18 cellular contexts compared by ENCODE assay signal in genomic region chr1:94462606-94463005, GRCh38. TPM values are rescaled to one million over a fixed set of nuclear protein-coding genes. Genes with fewer than 3 reads are reported as not detected.
A peak's percentile ranks its signal among the peaks of the same experiment; 100 is the strongest.
DNase-seq lines count a peak whose midpoint lies in the region; ATAC-seq and TF ChIP-seq lines count a peak whose summit lies in the region.
"Had no signal": no experiment of that assay in that cellular context is flagged by ENCODE, and none has a peak within 500 bp of the region (broad histone marks: within the 10 kb centered on the region; RNA-seq: fewer than 3 reads in every experiment).

No MANE protein-coding gene starts in this region.

- no peak for DNase-seq in T-helper 2 cell treated with Interferon-gamma antibody and Interleukin-4, amounts not matched to agents 5 μg/mL and 100 μg/mL, for 36 hours (ENCODE audit: low spot score)
- DNase-seq in T-helper 2 cell, result no peak
- peak; percentile 37 for DNase-seq in colonic mucosa
- DNase-seq in stomach, result no peak
- DNase-seq in ureter (ENCODE audit: low spot score), result no peak
- no peak for DNase-seq in cerebellar nuclear complex (lab: John Stamatoyannopoulos, UW)
- DNase-seq: CD8-positive, alpha-beta memory T cell; NCI-H1092; NCI-H146; NCI-H2081; NCI-H748 treated with DMSO at 0.1 percent for 48 hours had no signal

- H3K4me1 Mint-ChIP-seq in T-helper 2 cell treated with Interferon-gamma antibody and Interleukin-4, amounts not matched to agents 5 μg/mL and 100 μg/mL, for 36 hours (ENCODE audit: low read depth), result peaks cover 2% of the 10 kb centered on the region

- H3K4me1 ChIP-seq in colonic mucosa (no peaks in the 10 kb centered on the region), mucosa of rectum (ENCODE audit: control insufficient read depth in 2 of 2, insufficient read depth in 2 of 2, low read length in 2 of 2) (peaks cover 12 to 19% of the 10 kb centered on the region in 2 donors), stomach (peaks cover 0 to 31% (median 21%) of the 10 kb centered on the region in 4 donors)

- H3K4me3 ChIP-seq in colonic mucosa, result no peak overlapping the region
- no peak overlapping the region for H3K4me3 ChIP-seq in mucosa of rectum (ENCODE audit: low read length in 2 of 2)
- H3K4me3 ChIP-seq in stomach, result no peak overlapping the region
- H3K4me3 ChIP-seq: GM12878, GM23338 had no signal

- no peak for ATAC-seq in HG03139 (IDR thresholded peaks at IDR 0.05; ENCODE audit: unreplicated experiment)
- ATAC-seq: GM12878, GM23338 had no signal

- TF ChIP-seq POLR2A in stomach (IDR thresholded peaks at IDR 0.05), result no peak

- peak overlapping the region in 1 of 2 donors; percentile 60 for H3K9ac ChIP-seq in colonic mucosa (ENCODE audit: low read depth in 2 of 2, low read length in 2 of 2)
- peak overlapping the region in 1 of 2 donors; percentile 51 for H3K9ac ChIP-seq in mucosa of rectum (ENCODE audit: low read depth in 1 of 2, low read length in 2 of 2)
- H3K9ac ChIP-seq: KMS-11 had no signal

- H3K4me3 Mint-ChIP-seq in T-helper 2 cell treated with Interferon-gamma antibody and Interleukin-4, amounts not matched to agents 5 μg/mL and 100 μg/mL, for 36 hours, result no peak overlapping the region
- H3K4me3 Mint-ChIP-seq: CD8-positive, alpha-beta memory T cell; GM23338 had no signal

- WGBS in stomach, 5 donors, result 39 to 64% (median 52%) methylated on average over 2 of the region's 2 CpGs

- H3K9me3 Mint-ChIP-seq in T-helper 2 cell treated with Interferon-gamma antibody and Interleukin-4, amounts not matched to agents 5 μg/mL and 100 μg/mL, for 36 hours, result no peaks in the 10 kb centered on the region
- H3K9me3 Mint-ChIP-seq: CD8-positive, alpha-beta memory T cell had no signal

- H3K9me3 ChIP-seq in colonic mucosa (no peaks in the 10 kb centered on the region), mucosa of rectum (ENCODE audit: control insufficient read depth in 2 of 2, low read length in 2 of 2) (no peaks in the 10 kb centered on the region), stomach (no peaks in the 10 kb centered on the region)

- peak overlapping the region; percentile 11 for H3K27ac Mint-ChIP-seq in T-helper 2 cell treated with Interferon-gamma antibody and Interleukin-4, amounts not matched to agents 5 μg/mL and 100 μg/mL, for 36 hours
- H3K27ac Mint-ChIP-seq: GM23338 had no signal

- H3K27me3 Mint-ChIP-seq in T-helper 2 cell treated with Interferon-gamma antibody and Interleukin-4, amounts not matched to agents 5 μg/mL and 100 μg/mL, for 36 hours (ENCODE audit: low read depth), result no peaks in the 10 kb centered on the region
- H3K27me3 Mint-ChIP-seq: CD8-positive, alpha-beta memory T cell had no signal

- H3K36me3 ChIP-seq in colonic mucosa (no peaks in the 10 kb centered on the region), mucosa of rectum (ENCODE audit: control insufficient read depth in 2 of 2, insufficient read depth in 2 of 2, low read length in 2 of 2) (peaks cover 14 to 38% of the 10 kb centered on the region in 2 donors), stomach (peaks cover 10 to 52% (median 38%) of the 10 kb centered on the region in 4 donors)

- H3K27ac ChIP-seq in colonic mucosa (peak overlapping the region; percentile 7), mucosa of rectum (ENCODE audit: low read depth in 2 of 2, low read length in 2 of 2) (peak overlapping the region; percentile 60 to 72), stomach (peak overlapping the region in 4 of 5 donors; percentile 9 to 50 (median 31))
- H3K27ac ChIP-seq: 22Rv1, KMS-11, RWPE1 had no signal

- H3K27me3 ChIP-seq in colonic mucosa (no peaks in the 10 kb centered on the region), mucosa of rectum (ENCODE audit: control insufficient read depth in 2 of 2, insufficient read depth in 2 of 2, low read length in 2 of 2) (no peaks in the 10 kb centered on the region), stomach (no peaks in the 10 kb centered on the region)

- TF ChIP-seq EP300 in stomach (IDR thresholded peaks at IDR 0.05), result no peak

- TF ChIP-seq CTCF in colonic mucosa (IDR thresholded peaks at IDR 0.05) (no peak), stomach (IDR thresholded peaks at IDR 0.05) (no peak)

- intact Hi-C loops in colonic mucosa (cut with DNase I) (loop anchor here (5.0 kb wide), 3 partner anchors 40 to 400 kb away; no protein-coding TSS in a partner anchor), stomach (cut with DNase I; ENCODE audit: low total_unique reads) (loop anchor here (5.0 kb wide), 1 partner anchor 125 kb away; no protein-coding TSS in a partner anchor)

- H3K36me3 Mint-ChIP-seq in T-helper 2 cell treated with Interferon-gamma antibody and Interleukin-4, amounts not matched to agents 5 μg/mL and 100 μg/mL, for 36 hours (ENCODE audit: low read depth), result peaks cover 10% of the 10 kb centered on the region

RNA-seq across cellular contexts. Expression of gene ABCD3, which starts 44.4 kb away (rescaled TPM):
- 100 to 1,000 TPM in 1 of 2 donors, 10 to 100 TPM in 1; 99.2 to 100 TPM for total RNA-seq in colonic mucosa
- 100 to 1,000 TPM in 1 of 5 donors, 10 to 100 TPM in 3, 1 to 10 TPM in 1; 8.8 to 124 (median 34.8) TPM for total RNA-seq in stomach
- polyA plus RNA-seq in stomach, result 10 to 100 TPM; 15.9 to 20.0 (median 16.9) TPM
- total RNA-seq in ureter, result 126 TPM

Comparison
In these comparisons a context has a peak if more than half of its experiments do, and no peak if none do; other contexts are left out.
1. H3K27ac ChIP-seq: peak in every context shown above with its lines; median percentile 66 in mucosa of rectum; 31 in stomach; 7 in colonic mucosa.